ENCODE assay signal across 18 cellular contexts in genomic region chr11:17162376-17162775, GRCh38. TPM values are rescaled to one million over a fixed set of nuclear protein-coding genes. Genes with fewer than 3 reads are reported as not detected.
DNase-seq lines count a peak whose midpoint lies in the region; ATAC-seq and TF ChIP-seq lines count a peak whose summit lies in the region.
"Had no signal": no experiment of that assay in that cellular context is flagged by ENCODE, and none has a peak within 500 bp of the region (broad histone marks: within the 10 kb centered on the region; RNA-seq: fewer than 3 reads in every experiment).

No MANE protein-coding gene starts in this region.

- H3K9ac ChIP-seq in BLaER1, result no peak overlapping the region

- H3K9me3 ChIP-seq in BLaER1 (no peaks in the 10 kb centered on the region), DOHH2 (ENCODE audit: control insufficient read depth, insufficient read depth, low read length) (no peaks in the 10 kb centered on the region), lower lobe of right lung (no peaks in the 10 kb centered on the region)
- H3K9me3 ChIP-seq: gastrocnemius medialis, left lung, pancreas, Peyer's patch had no signal

- H3K4me2 ChIP-seq in BLaER1, result peak overlapping the region; percentile 25
- peak overlapping the region; percentile 47 for H3K4me2 ChIP-seq in DOHH2 (ENCODE audit: low read length)

- no peaks in the 10 kb centered on the region for H3K9me2 ChIP-seq in DOHH2 (replicated peaks; ENCODE audit: control insufficient read depth, low read length)

- H3K36me3 ChIP-seq in BLaER1, result peaks cover 24% of the 10 kb centered on the region
- H3K36me3 ChIP-seq in DOHH2 (ENCODE audit: control insufficient read depth, low read length), result peaks cover 3% of the 10 kb centered on the region; the same call in 1 of the 2 replicates
- H3K36me3 ChIP-seq in lower lobe of right lung, result peaks cover 5% of the 10 kb centered on the region
- H3K36me3 ChIP-seq: pancreas, Peyer's patch had no signal

- no peak for DNase-seq in activated T-helper 1 cell treated with anti-CD3 and anti-CD28 coated beads, Interleukin-12 subunit alpha, Interleukin-12 subunit beta, Interleukin-2, Interleukin-4 antibody, amounts not matched to agents 30 ng/mL and 10 ng/mL and 1 ng/mL, durations not matched to agents 14 hours and 24 hours and 36 hours (ENCODE audit: low spot score)
- no peak for DNase-seq in lower lobe of right lung
- DNase-seq in CD1c-positive myeloid dendritic cell (ENCODE audit: extremely low spot score), result no peak
- no peak for DNase-seq in cerebellar nuclear complex (lab: John Stamatoyannopoulos, UW)
- DNase-seq: Calu3, gastrocnemius medialis, left lung, NCI-H2227 treated with DMSO at 0.1 percent for 48 hours, pancreas, Peyer's patch, T1000 had no signal

- H3K4me3 ChIP-seq in BLaER1, result no peak overlapping the region
- peak overlapping the region; percentile 27; the same call in 1 of the 2 replicates for H3K4me3 ChIP-seq in DOHH2 (ENCODE audit: low read length)
- H3K4me3 ChIP-seq in lower lobe of right lung, result no peak overlapping the region
- H3K4me3 ChIP-seq: coronary artery, gastrocnemius medialis, left lung, pancreas, Peyer's patch had no signal

- TF ChIP-seq CTCF in DOHH2 (IDR thresholded peaks at IDR 0.05; ENCODE audit: low read depth, low read length, poor library complexity, severe bottlenecking) (no peak), lower lobe of right lung (IDR thresholded peaks at IDR 0.05) (no peak)

- ATAC-seq in lower lobe of right lung, result no peak
- ATAC-seq in HG03469 (IDR thresholded peaks at IDR 0.05; ENCODE audit: unreplicated experiment), result no peak
- ATAC-seq in GM19452 (IDR thresholded peaks at IDR 0.05; ENCODE audit: unreplicated experiment), result no peak
- ATAC-seq: activated CD4-positive, CD25-positive, alpha-beta regulatory T cell treated with anti-CD3 and anti-CD28 coated beads, Interleukin-2, amount 50 U/mL, for 24 hours; gastrocnemius medialis; left lung; pancreas; sciatic nerve had no signal

- no peaks in the 10 kb centered on the region for H3K9me3 Mint-ChIP-seq in activated T-helper 1 cell treated with anti-CD3 and anti-CD28 coated beads, Interleukin-12 subunit alpha, Interleukin-12 subunit beta, Interleukin-2, Interleukin-4 antibody, amounts not matched to agents 30 ng/mL and 10 ng/mL and 1 ng/mL, durations not matched to agents 14 hours and 24 hours and 36 hours

- H3K27me3 ChIP-seq in BLaER1 (no peaks in the 10 kb centered on the region), DOHH2 (ENCODE audit: control insufficient read depth, low read length) (no peaks in the 10 kb centered on the region), lower lobe of right lung (ENCODE audit: low read depth) (no peaks in the 10 kb centered on the region)
- H3K27me3 ChIP-seq: gastrocnemius medialis, left lung, pancreas, Peyer's patch had no signal

- H3K4me1 ChIP-seq in BLaER1 (peaks cover 25% of the 10 kb centered on the region), DOHH2 (ENCODE audit: control insufficient read depth, low read length) (peaks cover 47% of the 10 kb centered on the region), lower lobe of right lung (peaks cover 71% of the 10 kb centered on the region)

- H3K79me2 ChIP-seq in DOHH2 (ENCODE audit: control insufficient read depth, low read length), result peaks cover 83% of the 10 kb centered on the region

- H3K4me3 Mint-ChIP-seq in activated T-helper 1 cell treated with anti-CD3 and anti-CD28 coated beads, Interleukin-12 subunit alpha, Interleukin-12 subunit beta, Interleukin-2, Interleukin-4 antibody, amounts not matched to agents 30 ng/mL and 10 ng/mL and 1 ng/mL, durations not matched to agents 14 hours and 24 hours and 36 hours, result no peak overlapping the region

- peak overlapping the region; percentile 62 for H3K27ac Mint-ChIP-seq in activated T-helper 1 cell treated with anti-CD3 and anti-CD28 coated beads, Interleukin-12 subunit alpha, Interleukin-12 subunit beta, Interleukin-2, Interleukin-4 antibody, amounts not matched to agents 30 ng/mL and 10 ng/mL and 1 ng/mL, durations not matched to agents 14 hours and 24 hours and 36 hours

- intact Hi-C loops in activated T-helper 1 cell treated with anti-CD3 and anti-CD28 coated beads, Interleukin-12 subunit alpha, Interleukin-12 subunit beta, Interleukin-2, Interleukin-4 antibody, amounts not matched to agents 30 ng/mL and 10 ng/mL and 1 ng/mL, durations not matched to agents 14 hours and 24 hours and 36 hours (cut with micrococcal nuclease), result no loop called here
- intact Hi-C loops in lower lobe of right lung (cut with DNase I), result no loop called here

- H3K4me1 Mint-ChIP-seq in activated T-helper 1 cell treated with anti-CD3 and anti-CD28 coated beads, Interleukin-12 subunit alpha, Interleukin-12 subunit beta, Interleukin-2, Interleukin-4 antibody, amounts not matched to agents 30 ng/mL and 10 ng/mL and 1 ng/mL, durations not matched to agents 14 hours and 24 hours and 36 hours (ENCODE audit: low read depth), result peaks cover 43% of the 10 kb centered on the region

- H3K27me3 Mint-ChIP-seq in activated T-helper 1 cell treated with anti-CD3 and anti-CD28 coated beads, Interleukin-12 subunit alpha, Interleukin-12 subunit beta, Interleukin-2, Interleukin-4 antibody, amounts not matched to agents 30 ng/mL and 10 ng/mL and 1 ng/mL, durations not matched to agents 14 hours and 24 hours and 36 hours (ENCODE audit: insufficient read depth), result no peaks in the 10 kb centered on the region

- H4K20me1 ChIP-seq in BLaER1 (peaks cover 26% of the 10 kb centered on the region; the same call in 1 of the 2 replicates), DOHH2 (ENCODE audit: control insufficient read depth, insufficient read depth, low read depth, low read length) (no peaks in the 10 kb centered on the region)

- no peak overlapping the region for H3K27ac ChIP-seq in BLaER1
- peak overlapping the region; percentile 8; the same call in 1 of the 2 replicates for H3K27ac ChIP-seq in DOHH2 (ENCODE audit: low read depth, low read length)
- peak overlapping the region; percentile 7 for H3K27ac ChIP-seq in lower lobe of right lung
- H3K27ac ChIP-seq: left lung, pancreas had no signal

- H3F3A ChIP-seq in DOHH2 (ENCODE audit: control insufficient read depth, insufficient read depth), result no peaks in the 10 kb centered on the region

- H3K36me3 Mint-ChIP-seq in activated T-helper 1 cell treated with anti-CD3 and anti-CD28 coated beads, Interleukin-12 subunit alpha, Interleukin-12 subunit beta, Interleukin-2, Interleukin-4 antibody, amounts not matched to agents 30 ng/mL and 10 ng/mL and 1 ng/mL, durations not matched to agents 14 hours and 24 hours and 36 hours (ENCODE audit: low read depth), result peaks cover 8% of the 10 kb centered on the region

RNA-seq across cellular contexts. Expression of gene PIK3C2A, which starts 45.4 kb away (rescaled TPM):
- 31.7 and 31.8 TPM in 2 replicates for total RNA-seq in activated T-helper 1 cell treated with anti-CD3 and anti-CD28 coated beads, Interleukin-12 subunit alpha, Interleukin-12 subunit beta, Interleukin-2, Interleukin-4 antibody, amounts not matched to agents 30 ng/mL and 10 ng/mL and 1 ng/mL, durations not matched to agents 14 hours and 24 hours and 36 hours
- 71.6 TPM for total RNA-seq in lower lobe of right lung
